ENCODE assay signal across 9 cellular contexts in genomic region chr10:122140477-122140902, GRCh38.
DNase-seq lines count a peak whose midpoint lies in the region; ATAC-seq and TF ChIP-seq lines count a peak whose summit lies in the region.
"Had no signal": no experiment of that assay in that cellular context is flagged by ENCODE, and none has a peak within 500 bp of the region (broad histone marks: within the 10 kb centered on the region; RNA-seq: fewer than 3 reads in every experiment).

No MANE protein-coding gene starts in this region.

- H3K9me3 ChIP-seq in HUES48 (ENCODE audit: control insufficient read depth, insufficient read depth, low read length) (no peaks in the 10 kb centered on the region), ascending aorta (no peaks in the 10 kb centered on the region)

- H3K4me1 ChIP-seq in HUES48 (ENCODE audit: control insufficient read depth, insufficient read depth, low read length) = peaks cover 11% of the 10 kb centered on the region
- H3K4me1 ChIP-seq in ascending aorta = peaks cover 28 to 41% of the 10 kb centered on the region in 2 donors

- H3K27ac ChIP-seq in HUES48 (ENCODE audit: low read depth, low read length) (peak overlapping the region; percentile 15), ascending aorta (peak overlapping the region; percentile 93 to 95)

- H3K27me3 ChIP-seq in HUES48 (ENCODE audit: control insufficient read depth, insufficient read depth, low read length) (no peaks in the 10 kb centered on the region), ascending aorta (no peaks in the 10 kb centered on the region)

- H3K27ac Mint-ChIP-seq in stimulated activated effector memory CD8-positive, alpha-beta T cell treated with anti-CD3 and anti-CD28 coated beads, Interleukin-12 subunit alpha, Interleukin-12 subunit beta, amount 100 ng/mL, for 72 hours = no peak overlapping the region
- H3K27ac Mint-ChIP-seq: activated T-helper 1 cell treated with anti-CD3 and anti-CD28 coated beads, Interleukin-12 subunit alpha, Interleukin-12 subunit beta, Interleukin-2, Interleukin-4 antibody, amounts not matched to agents 30 ng/mL and 10 ng/mL and 1 ng/mL, durations not matched to agents 14 hours and 24 hours and 36 hours had no signal

- H3K9me3 Mint-ChIP-seq in stimulated activated effector memory CD8-positive, alpha-beta T cell treated with anti-CD3 and anti-CD28 coated beads, Interleukin-12 subunit alpha, Interleukin-12 subunit beta, amount 100 ng/mL, for 72 hours = no peaks in the 10 kb centered on the region
- H3K9me3 Mint-ChIP-seq: activated T-helper 1 cell treated with anti-CD3 and anti-CD28 coated beads, Interleukin-12 subunit alpha, Interleukin-12 subunit beta, Interleukin-2, Interleukin-4 antibody, amounts not matched to agents 30 ng/mL and 10 ng/mL and 1 ng/mL, durations not matched to agents 14 hours and 24 hours and 36 hours had no signal

- H3K4me1 Mint-ChIP-seq in stimulated activated effector memory CD8-positive, alpha-beta T cell treated with anti-CD3 and anti-CD28 coated beads, Interleukin-12 subunit alpha, Interleukin-12 subunit beta, amount 100 ng/mL, for 72 hours = no peaks in the 10 kb centered on the region

- no peaks in the 10 kb centered on the region for H3K36me3 Mint-ChIP-seq in stimulated activated effector memory CD8-positive, alpha-beta T cell treated with anti-CD3 and anti-CD28 coated beads, Interleukin-12 subunit alpha, Interleukin-12 subunit beta, amount 100 ng/mL, for 72 hours

- DNase-seq in ascending aorta (ENCODE audit: low spot score in 2 of 2) (peak; percentile 40 to 79), iris pigment epithelial cell (ENCODE audit: low read depth) (peak; percentile 47), amygdala (lab: John Stamatoyannopoulos, UW) (no peak), NCI-H1694 treated with DMSO at 0.1 percent for 48 hours (lab: John Stamatoyannopoulos, UW) (no peak), dedifferentiated amniotic fluid mesenchymal stem cell (ENCODE audit: extremely low spot score) (no peak)
- DNase-seq in stimulated activated effector memory CD8-positive, alpha-beta T cell treated with anti-CD3 and anti-CD28 coated beads, Interleukin-12 subunit alpha, Interleukin-12 subunit beta, amount 100 ng/mL, for 72 hours (ENCODE audit: low spot score in 2 of 2) = no peak

- no peak for TF ChIP-seq CTCF in ascending aorta (IDR thresholded peaks at IDR 0.05)

- H3K4me3 ChIP-seq in HUES48 (ENCODE audit: low read depth, low read length) = no peak overlapping the region
- peak overlapping the region in 1 of 2 donors; percentile 1 for H3K4me3 ChIP-seq in ascending aorta

- no peak overlapping the region for H3K9ac ChIP-seq in HUES48 (ENCODE audit: low read depth, low read length)

- peak; percentile 5 for ATAC-seq in stimulated activated effector memory CD8-positive, alpha-beta T cell treated with anti-CD3 and anti-CD28 coated beads, Interleukin-12 subunit alpha, Interleukin-12 subunit beta, amount 100 ng/mL, for 72 hours
- no peak for ATAC-seq in GM18520 (IDR thresholded peaks at IDR 0.05; ENCODE audit: unreplicated experiment)

- H3K4me3 Mint-ChIP-seq in stimulated activated effector memory CD8-positive, alpha-beta T cell treated with anti-CD3 and anti-CD28 coated beads, Interleukin-12 subunit alpha, Interleukin-12 subunit beta, amount 100 ng/mL, for 72 hours = no peak overlapping the region
- H3K4me3 Mint-ChIP-seq: activated T-helper 1 cell treated with anti-CD3 and anti-CD28 coated beads, Interleukin-12 subunit alpha, Interleukin-12 subunit beta, Interleukin-2, Interleukin-4 antibody, amounts not matched to agents 30 ng/mL and 10 ng/mL and 1 ng/mL, durations not matched to agents 14 hours and 24 hours and 36 hours had no signal

- intact Hi-C loops in ascending aorta (cut with DNase I) = loop anchor here (5.0 to 10.0 kb wide), 4 partner anchors 147 to 324 kb away; partner anchors contain the start of genes ATE1, HTRA1 and PLEKHA1

- H3K36me3 ChIP-seq in HUES48 (ENCODE audit: control insufficient read depth, insufficient read depth, low read length) (peaks cover 8% of the 10 kb centered on the region), ascending aorta (peaks cover 0 to 17% of the 10 kb centered on the region in 2 donors)

Comparison
In these comparisons a context has a peak if more than half of its experiments do, and no peak if none do; other contexts are left out.
1. DNase-seq: peak in ascending aorta (2 of 2) and iris pigment epithelial cell (single experiment); none in stimulated activated effector memory CD8-positive, alpha-beta T cell treated with anti-CD3 and anti-CD28 coated beads, Interleukin-12 subunit alpha, Interleukin-12 subunit beta, amount 100 ng/mL, for 72 hours (0 of 2), amygdala (0 of 56), NCI-H1694 treated with DMSO at 0.1 percent for 48 hours (single experiment) and dedifferentiated amniotic fluid mesenchymal stem cell (single experiment).